1 cellular context compared by ENCODE assay signal in the genomic region with DNA sequence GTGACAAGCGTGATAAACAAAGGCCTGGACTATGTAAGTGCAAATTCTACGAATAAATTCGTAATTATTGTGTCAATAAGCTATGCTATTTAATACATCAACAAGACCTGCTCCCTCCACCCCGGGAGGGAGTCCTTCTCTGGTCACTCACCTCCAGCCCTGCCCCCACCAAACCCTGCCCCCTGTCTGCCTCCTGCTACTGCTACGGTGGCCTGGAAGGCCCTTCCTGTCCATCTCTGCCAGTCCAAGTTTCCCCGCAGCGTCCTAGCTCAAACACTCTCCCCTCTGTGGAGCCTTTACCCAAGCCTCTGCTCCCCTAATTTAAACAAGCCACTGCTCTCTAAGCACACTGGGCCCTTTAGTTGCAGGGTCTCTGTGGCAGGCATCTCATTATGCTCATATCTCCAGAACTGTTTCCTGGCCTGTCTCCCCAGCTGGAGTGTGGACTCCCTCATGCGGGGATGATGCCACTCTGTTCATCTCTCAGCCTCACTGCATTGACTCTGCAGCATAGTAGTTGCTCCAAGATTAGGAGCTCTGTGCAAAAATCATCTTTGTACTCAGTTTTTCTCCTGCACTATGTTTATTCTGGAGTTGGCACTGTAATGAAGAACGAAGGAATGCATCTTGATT.
TF ChIP-seq lines count a peak whose summit lies in the region.

No MANE protein-coding gene starts in this region.

TF ChIP-seq in H1, 55 proteins besides CTCF, POLR2A, EP300 and RAD21:
- no peak for TF ChIP-seq TAF1 (IDR thresholded peaks at IDR 0.05; ENCODE audit: low read depth, low read length)
- TF ChIP-seq ZNF274 (IDR thresholded peaks at IDR 0.05; ENCODE audit: borderline replicate concordance, extremely low read depth, low read length), result no peak
- TF ChIP-seq EZH2 (IDR thresholded peaks at IDR 0.05; ENCODE audit: low read depth, low read length, severe bottlenecking), result no peak
- no peak for TF ChIP-seq CTBP2 (IDR thresholded peaks at IDR 0.05; ENCODE audit: borderline replicate concordance, insufficient read depth, insufficient read length, low read length)
- no peak for TF ChIP-seq SIN3A (conservative IDR thresholded peaks at IDR 0.05 in 1 of 2, IDR thresholded peaks at IDR 0.05 in 1 of 2; ENCODE audit: low read depth in 1 of 2, low read length in 2 of 2)
- no peak for TF ChIP-seq TBP (IDR thresholded peaks at IDR 0.05; ENCODE audit: low read depth, low read length)
- TF ChIP-seq SUZ12 (IDR thresholded peaks at IDR 0.05; ENCODE audit: low read length), result no peak
- no peak for TF ChIP-seq HDAC6 (IDR thresholded peaks at IDR 0.05; ENCODE audit: low read depth, low read length)
- TF ChIP-seq, protein P1, sequence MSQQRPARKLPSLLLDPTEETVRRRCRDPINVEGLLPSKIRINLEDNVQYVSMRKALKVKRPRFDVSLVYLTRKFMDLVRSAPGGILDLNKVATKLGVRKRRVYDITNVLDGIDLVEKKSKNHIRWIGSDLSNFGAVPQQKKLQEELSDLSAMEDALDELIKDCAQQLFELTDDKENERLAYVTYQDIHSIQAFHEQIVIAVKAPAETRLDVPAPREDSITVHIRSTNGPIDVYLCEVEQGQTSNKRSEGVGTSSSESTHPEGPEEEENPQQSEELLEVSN (IDR thresholded peaks at IDR 0.05), result no peak
- TF ChIP-seq CREB1 (IDR thresholded peaks at IDR 0.05), result no peak
- TF ChIP-seq, protein P2, sequence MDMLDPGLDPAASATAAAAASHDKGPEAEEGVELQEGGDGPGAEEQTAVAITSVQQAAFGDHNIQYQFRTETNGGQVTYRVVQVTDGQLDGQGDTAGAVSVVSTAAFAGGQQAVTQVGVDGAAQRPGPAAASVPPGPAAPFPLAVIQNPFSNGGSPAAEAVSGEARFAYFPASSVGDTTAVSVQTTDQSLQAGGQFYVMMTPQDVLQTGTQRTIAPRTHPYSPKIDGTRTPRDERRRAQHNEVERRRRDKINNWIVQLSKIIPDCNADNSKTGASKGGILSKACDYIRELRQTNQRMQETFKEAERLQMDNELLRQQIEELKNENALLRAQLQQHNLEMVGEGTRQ (IDR thresholded peaks at IDR 0.05; ENCODE audit: low read length), result no peak
- TF ChIP-seq, protein P3, sequence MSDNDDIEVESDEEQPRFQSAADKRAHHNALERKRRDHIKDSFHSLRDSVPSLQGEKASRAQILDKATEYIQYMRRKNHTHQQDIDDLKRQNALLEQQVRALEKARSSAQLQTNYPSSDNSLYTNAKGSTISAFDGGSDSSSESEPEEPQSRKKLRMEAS (IDR thresholded peaks at IDR 0.05), result no peak
- no peak for TF ChIP-seq SIX5 (IDR thresholded peaks at IDR 0.05; ENCODE audit: low read depth, low read length)
